In the genomic region with DNA sequence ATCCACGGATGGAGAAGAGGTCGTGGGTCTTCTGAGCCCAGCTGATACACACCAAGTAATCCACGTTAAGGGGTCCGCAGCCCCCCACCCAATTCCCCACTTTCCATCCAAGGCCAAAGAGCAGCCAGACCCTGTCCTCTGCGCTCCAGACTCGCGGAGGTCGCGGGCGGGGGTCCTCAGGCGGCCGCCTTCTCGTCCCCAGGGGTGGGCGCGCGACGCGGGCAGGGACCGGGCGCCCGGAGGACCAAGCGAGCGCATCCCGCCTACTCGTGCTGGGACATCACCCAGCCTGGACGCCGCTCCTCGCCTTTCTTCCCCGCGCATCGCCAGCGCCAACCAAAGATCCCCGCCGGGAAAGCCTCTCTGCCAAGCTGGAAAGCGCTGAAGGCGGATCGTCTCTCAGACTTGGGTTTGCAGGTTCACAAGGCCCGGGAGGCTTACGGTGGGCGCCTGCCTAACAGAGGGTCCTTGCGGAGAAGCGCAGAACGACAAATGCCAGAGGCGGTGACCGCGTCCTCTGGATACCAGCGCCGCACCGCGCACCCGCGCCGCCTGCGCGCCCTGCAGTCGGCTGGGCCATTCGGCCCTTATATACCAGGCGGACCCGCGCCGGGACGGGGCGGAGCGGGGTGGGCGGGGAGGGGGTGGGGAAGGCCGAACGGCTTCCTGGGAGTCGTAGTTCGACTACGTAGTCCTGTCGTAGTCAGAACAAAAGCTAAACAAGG, we compare ENCODE assay signal across 1 cellular context.
A peak's percentile ranks its signal among the peaks of the same experiment; 100 is the strongest.
TF ChIP-seq lines count a peak whose summit lies in the region.

No MANE protein-coding gene starts in this region.

TF ChIP-seq in HepG2, 621 proteins besides CTCF, POLR2A, EP300 and RAD21 (continued from another document and continues in another):
- TF ChIP-seq, protein P1, sequence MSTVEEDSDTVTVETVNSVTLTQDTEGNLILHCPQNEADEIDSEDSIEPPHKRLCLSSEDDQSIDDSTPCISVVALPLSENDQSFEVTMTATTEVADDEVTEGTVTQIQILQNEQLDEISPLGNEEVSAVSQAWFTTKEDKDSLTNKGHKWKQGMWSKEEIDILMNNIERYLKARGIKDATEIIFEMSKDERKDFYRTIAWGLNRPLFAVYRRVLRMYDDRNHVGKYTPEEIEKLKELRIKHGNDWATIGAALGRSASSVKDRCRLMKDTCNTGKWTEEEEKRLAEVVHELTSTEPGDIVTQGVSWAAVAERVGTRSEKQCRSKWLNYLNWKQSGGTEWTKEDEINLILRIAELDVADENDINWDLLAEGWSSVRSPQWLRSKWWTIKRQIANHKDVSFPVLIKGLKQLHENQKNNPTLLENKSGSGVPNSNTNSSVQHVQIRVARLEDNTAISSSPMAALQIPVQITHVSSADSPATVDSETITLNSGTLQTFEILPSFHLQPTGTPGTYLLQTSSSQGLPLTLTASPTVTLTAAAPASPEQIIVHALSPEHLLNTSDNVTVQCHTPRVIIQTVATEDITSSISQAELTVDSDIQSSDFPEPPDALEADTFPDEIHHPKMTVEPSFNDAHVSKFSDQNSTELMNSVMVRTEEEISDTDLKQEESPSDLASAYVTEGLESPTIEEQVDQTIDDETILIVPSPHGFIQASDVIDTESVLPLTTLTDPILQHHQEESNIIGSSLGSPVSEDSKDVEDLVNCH (CRISPR knock-in tag; IDR thresholded peaks at IDR 0.05) = no peak
- TF ChIP-seq, protein P2, sequence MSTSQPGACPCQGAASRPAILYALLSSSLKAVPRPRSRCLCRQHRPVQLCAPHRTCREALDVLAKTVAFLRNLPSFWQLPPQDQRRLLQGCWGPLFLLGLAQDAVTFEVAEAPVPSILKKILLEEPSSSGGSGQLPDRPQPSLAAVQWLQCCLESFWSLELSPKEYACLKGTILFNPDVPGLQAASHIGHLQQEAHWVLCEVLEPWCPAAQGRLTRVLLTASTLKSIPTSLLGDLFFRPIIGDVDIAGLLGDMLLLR (CRISPR knock-in tag; IDR thresholded peaks at IDR 0.05) = peak; percentile 83
- TF ChIP-seq ZNF878 (CRISPR knock-in tag; IDR thresholded peaks at IDR 0.05) (peak; percentile 48; the same call in 1 of the 2 replicates), EZH2 (conservative IDR thresholded peaks at IDR 0.05; ENCODE audit: low read depth, low read length) (no peak), ZNF556 (CRISPR knock-in tag; IDR thresholded peaks at IDR 0.05; ENCODE audit: borderline replicate concordance) (peak; percentile 54; the same call in 1 of the 2 replicates), ZNF768 (CRISPR knock-in tag; IDR thresholded peaks at IDR 0.05) (peak; percentile 84; the same call in 1 of the 2 replicates), KDM5A (IDR thresholded peaks at IDR 0.05; ENCODE audit: borderline replicate concordance, low read length) (no peak; the same call in 1 of the 2 replicates), ZFP36L1 (CRISPR knock-in tag; IDR thresholded peaks at IDR 0.05) (0 out of 2 replicates have a peak, but pooled peaks have one; percentile 89), KLF13 (CRISPR knock-in tag; IDR thresholded peaks at IDR 0.05) (no peak), KLF9 (CRISPR knock-in tag; IDR thresholded peaks at IDR 0.05; ENCODE audit: low read depth) (peak; percentile 94; the same call in 1 of the 2 replicates), ZNF772 (CRISPR knock-in tag; IDR thresholded peaks at IDR 0.05) (peak; percentile 96), CEBPG (CRISPR knock-in tag; IDR thresholded peaks at IDR 0.05) (peak; percentile 54), ZNF484 (CRISPR knock-in tag; IDR thresholded peaks at IDR 0.05; ENCODE audit: borderline replicate concordance, low read depth) (peak; percentile 86; the same call in 1 of the 2 replicates), POLR2AphosphoS5 (IDR thresholded peaks at IDR 0.05; ENCODE audit: low read depth, low read length) (peak; percentile 99), NR1H2 (CRISPR knock-in tag; IDR thresholded peaks at IDR 0.05; ENCODE audit: borderline replicate concordance, low read depth) (0 out of 2 replicates have a peak, but pooled peaks have one; percentile 10), U2AF2 (IDR thresholded peaks at IDR 0.05; ENCODE audit: low read depth, low read length) (no peak), MTF2 (CRISPR knock-in tag; IDR thresholded peaks at IDR 0.05; ENCODE audit: borderline replicate concordance) (peak; percentile 89), DR1 (CRISPR knock-in tag; IDR thresholded peaks at IDR 0.05) (peak; percentile 98), ZNF432 (CRISPR knock-in tag; IDR thresholded peaks at IDR 0.05; ENCODE audit: borderline replicate concordance) (no peak), SIN3B (IDR thresholded peaks at IDR 0.05; ENCODE audit: low read length) (peak; percentile 70), ZBTB42 (CRISPR knock-in tag; IDR thresholded peaks at IDR 0.05) (no peak), ZNF235 (CRISPR knock-in tag; IDR thresholded peaks at IDR 0.05; ENCODE audit: borderline replicate concordance) (no peak; the same call in 1 of the 2 replicates)
- TF ChIP-seq, protein P3, sequence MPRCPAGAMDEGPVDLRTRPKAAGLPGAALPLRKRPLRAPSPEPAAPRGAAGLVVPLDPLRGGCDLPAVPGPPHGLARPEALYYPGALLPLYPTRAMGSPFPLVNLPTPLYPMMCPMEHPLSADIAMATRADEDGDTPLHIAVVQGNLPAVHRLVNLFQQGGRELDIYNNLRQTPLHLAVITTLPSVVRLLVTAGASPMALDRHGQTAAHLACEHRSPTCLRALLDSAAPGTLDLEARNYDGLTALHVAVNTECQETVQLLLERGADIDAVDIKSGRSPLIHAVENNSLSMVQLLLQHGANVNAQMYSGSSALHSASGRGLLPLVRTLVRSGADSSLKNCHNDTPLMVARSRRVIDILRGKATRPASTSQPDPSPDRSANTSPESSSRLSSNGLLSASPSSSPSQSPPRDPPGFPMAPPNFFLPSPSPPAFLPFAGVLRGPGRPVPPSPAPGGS (CRISPR knock-in tag; IDR thresholded peaks at IDR 0.05) = no peak; the same call in none of the 2 replicates
- TF ChIP-seq, protein P4, sequence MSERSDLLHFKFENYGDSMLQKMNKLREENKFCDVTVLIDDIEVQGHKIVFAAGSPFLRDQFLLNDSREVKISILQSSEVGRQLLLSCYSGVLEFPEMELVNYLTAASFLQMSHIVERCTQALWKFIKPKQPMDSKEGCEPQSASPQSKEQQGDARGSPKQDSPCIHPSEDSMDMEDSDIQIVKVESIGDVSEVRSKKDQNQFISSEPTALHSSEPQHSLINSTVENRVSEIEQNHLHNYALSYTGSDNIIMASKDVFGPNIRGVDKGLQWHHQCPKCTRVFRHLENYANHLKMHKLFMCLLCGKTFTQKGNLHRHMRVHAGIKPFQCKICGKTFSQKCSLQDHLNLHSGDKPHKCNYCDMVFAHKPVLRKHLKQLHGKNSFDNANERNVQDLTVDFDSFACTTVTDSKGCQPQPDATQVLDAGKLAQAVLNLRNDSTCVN (CRISPR knock-in tag; IDR thresholded peaks at IDR 0.05; ENCODE audit: borderline replicate concordance) = peak; percentile 69; the same call in 1 of the 2 replicates
- TF ChIP-seq, protein P5, sequence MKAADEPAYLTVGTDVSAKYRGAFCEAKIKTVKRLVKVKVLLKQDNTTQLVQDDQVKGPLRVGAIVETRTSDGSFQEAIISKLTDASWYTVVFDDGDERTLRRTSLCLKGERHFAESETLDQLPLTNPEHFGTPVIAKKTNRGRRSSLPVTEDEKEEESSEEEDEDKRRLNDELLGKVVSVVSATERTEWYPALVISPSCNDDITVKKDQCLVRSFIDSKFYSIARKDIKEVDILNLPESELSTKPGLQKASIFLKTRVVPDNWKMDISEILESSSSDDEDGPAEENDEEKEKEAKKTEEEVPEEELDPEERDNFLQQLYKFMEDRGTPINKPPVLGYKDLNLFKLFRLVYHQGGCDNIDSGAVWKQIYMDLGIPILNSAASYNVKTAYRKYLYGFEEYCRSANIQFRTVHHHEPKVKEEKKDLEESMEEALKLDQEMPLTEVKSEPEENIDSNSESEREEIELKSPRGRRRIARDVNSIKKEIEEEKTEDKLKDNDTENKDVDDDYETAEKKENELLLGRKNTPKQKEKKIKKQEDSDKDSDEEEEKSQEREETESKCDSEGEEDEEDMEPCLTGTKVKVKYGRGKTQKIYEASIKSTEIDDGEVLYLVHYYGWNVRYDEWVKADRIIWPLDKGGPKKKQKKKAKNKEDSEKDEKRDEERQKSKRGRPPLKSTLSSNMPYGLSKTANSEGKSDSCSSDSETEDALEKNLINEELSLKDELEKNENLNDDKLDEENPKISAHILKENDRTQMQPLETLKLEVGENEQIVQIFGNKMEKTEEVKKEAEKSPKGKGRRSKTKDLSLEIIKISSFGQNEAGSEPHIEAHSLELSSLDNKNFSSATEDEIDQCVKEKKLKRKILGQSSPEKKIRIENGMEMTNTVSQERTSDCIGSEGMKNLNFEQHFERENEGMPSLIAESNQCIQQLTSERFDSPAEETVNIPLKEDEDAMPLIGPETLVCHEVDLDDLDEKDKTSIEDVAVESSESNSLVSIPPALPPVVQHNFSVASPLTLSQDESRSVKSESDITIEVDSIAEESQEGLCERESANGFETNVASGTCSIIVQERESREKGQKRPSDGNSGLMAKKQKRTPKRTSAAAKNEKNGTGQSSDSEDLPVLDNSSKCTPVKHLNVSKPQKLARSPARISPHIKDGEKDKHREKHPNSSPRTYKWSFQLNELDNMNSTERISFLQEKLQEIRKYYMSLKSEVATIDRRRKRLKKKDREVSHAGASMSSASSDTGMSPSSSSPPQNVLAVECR (CRISPR knock-in tag; IDR thresholded peaks at IDR 0.05; ENCODE audit: borderline replicate concordance) = peak; percentile 79; the same call in 1 of the 2 replicates
- TF ChIP-seq, protein P6, sequence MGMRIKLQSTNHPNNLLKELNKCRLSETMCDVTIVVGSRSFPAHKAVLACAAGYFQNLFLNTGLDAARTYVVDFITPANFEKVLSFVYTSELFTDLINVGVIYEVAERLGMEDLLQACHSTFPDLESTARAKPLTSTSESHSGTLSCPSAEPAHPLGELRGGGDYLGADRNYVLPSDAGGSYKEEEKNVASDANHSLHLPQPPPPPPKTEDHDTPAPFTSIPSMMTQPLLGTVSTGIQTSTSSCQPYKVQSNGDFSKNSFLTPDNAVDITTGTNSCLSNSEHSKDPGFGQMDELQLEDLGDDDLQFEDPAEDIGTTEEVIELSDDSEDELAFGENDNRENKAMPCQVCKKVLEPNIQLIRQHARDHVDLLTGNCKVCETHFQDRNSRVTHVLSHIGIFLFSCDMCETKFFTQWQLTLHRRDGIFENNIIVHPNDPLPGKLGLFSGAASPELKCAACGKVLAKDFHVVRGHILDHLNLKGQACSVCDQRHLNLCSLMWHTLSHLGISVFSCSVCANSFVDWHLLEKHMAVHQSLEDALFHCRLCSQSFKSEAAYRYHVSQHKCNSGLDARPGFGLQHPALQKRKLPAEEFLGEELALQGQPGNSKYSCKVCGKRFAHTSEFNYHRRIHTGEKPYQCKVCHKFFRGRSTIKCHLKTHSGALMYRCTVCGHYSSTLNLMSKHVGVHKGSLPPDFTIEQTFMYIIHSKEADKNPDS (CRISPR knock-in tag; IDR thresholded peaks at IDR 0.05) = no peak
- TF ChIP-seq, protein P7, sequence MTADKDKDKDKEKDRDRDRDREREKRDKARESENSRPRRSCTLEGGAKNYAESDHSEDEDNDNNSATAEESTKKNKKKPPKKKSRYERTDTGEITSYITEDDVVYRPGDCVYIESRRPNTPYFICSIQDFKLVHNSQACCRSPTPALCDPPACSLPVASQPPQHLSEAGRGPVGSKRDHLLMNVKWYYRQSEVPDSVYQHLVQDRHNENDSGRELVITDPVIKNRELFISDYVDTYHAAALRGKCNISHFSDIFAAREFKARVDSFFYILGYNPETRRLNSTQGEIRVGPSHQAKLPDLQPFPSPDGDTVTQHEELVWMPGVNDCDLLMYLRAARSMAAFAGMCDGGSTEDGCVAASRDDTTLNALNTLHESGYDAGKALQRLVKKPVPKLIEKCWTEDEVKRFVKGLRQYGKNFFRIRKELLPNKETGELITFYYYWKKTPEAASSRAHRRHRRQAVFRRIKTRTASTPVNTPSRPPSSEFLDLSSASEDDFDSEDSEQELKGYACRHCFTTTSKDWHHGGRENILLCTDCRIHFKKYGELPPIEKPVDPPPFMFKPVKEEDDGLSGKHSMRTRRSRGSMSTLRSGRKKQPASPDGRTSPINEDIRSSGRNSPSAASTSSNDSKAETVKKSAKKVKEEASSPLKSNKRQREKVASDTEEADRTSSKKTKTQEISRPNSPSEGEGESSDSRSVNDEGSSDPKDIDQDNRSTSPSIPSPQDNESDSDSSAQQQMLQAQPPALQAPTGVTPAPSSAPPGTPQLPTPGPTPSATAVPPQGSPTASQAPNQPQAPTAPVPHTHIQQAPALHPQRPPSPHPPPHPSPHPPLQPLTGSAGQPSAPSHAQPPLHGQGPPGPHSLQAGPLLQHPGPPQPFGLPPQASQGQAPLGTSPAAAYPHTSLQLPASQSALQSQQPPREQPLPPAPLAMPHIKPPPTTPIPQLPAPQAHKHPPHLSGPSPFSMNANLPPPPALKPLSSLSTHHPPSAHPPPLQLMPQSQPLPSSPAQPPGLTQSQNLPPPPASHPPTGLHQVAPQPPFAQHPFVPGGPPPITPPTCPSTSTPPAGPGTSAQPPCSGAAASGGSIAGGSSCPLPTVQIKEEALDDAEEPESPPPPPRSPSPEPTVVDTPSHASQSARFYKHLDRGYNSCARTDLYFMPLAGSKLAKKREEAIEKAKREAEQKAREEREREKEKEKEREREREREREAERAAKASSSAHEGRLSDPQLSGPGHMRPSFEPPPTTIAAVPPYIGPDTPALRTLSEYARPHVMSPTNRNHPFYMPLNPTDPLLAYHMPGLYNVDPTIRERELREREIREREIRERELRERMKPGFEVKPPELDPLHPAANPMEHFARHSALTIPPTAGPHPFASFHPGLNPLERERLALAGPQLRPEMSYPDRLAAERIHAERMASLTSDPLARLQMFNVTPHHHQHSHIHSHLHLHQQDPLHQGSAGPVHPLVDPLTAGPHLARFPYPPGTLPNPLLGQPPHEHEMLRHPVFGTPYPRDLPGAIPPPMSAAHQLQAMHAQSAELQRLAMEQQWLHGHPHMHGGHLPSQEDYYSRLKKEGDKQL (CRISPR knock-in tag; IDR thresholded peaks at IDR 0.05; ENCODE audit: low read depth) = no peak
- TF ChIP-seq, protein P8, sequence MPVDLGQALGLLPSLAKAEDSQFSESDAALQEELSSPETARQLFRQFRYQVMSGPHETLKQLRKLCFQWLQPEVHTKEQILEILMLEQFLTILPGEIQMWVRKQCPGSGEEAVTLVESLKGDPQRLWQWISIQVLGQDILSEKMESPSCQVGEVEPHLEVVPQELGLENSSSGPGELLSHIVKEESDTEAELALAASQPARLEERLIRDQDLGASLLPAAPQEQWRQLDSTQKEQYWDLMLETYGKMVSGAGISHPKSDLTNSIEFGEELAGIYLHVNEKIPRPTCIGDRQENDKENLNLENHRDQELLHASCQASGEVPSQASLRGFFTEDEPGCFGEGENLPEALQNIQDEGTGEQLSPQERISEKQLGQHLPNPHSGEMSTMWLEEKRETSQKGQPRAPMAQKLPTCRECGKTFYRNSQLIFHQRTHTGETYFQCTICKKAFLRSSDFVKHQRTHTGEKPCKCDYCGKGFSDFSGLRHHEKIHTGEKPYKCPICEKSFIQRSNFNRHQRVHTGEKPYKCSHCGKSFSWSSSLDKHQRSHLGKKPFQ (CRISPR knock-in tag; IDR thresholded peaks at IDR 0.05; ENCODE audit: insufficient replicate concordance) = peak; percentile 32
- TF ChIP-seq, protein P9, sequence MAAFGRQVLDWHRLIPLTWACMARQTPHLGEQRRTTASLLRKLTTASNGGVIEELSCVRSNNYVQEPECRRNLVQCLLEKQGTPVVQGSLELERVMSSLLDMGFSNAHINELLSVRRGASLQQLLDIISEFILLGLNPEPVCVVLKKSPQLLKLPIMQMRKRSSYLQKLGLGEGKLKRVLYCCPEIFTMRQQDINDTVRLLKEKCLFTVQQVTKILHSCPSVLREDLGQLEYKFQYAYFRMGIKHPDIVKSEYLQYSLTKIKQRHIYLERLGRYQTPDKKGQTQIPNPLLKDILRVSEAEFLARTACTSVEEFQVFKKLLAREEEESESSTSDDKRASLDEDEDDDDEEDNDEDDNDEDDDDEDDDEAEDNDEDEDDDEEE (CRISPR knock-in tag; IDR thresholded peaks at IDR 0.05) = no peak; the same call in 1 of the 2 replicates
